In the genomic region with DNA sequence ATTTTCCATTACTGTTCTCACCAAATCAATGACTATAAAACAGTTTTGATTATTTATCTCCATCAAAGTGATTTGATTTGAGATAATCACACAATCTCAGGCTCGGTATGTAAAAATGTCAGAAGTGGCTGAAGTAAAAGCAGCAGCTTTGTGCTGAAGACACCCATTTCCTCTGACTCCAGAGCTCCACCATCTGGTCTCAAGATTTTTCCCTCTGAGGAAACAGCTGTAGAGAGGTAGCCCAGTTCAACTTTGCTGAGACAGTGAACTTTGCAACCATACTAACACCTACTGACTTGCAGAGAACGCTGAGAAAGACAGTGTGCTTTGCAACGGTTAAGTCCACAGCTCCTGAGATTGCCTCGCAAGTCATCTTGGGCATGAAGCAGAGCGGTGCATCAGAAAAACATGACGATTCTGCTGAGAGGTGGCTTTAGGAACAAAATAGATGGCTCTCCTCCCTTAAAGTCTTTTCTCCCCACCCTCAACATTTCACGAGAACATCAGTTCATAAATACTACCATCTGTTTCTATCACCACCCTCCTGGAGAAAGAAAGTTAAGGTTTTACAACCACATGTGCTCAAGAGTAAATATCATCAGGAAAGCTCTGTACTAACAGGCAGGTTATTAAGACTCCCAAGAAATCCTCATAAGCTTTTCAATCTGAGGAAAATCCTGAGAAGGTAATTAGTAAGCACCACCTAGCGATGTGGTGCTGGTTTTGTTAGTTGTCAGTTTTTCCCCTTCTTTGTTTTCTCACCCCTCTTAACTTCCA, we compare ENCODE assay signal across 8 cellular contexts. TPM values are rescaled to one million over a fixed set of nuclear protein-coding genes. Genes with fewer than 3 reads are reported as not detected.
DNase-seq lines count a peak whose midpoint lies in the region; ATAC-seq and TF ChIP-seq lines count a peak whose summit lies in the region.

No MANE protein-coding gene starts in this region.

- no peaks in the 10 kb centered on the region for H3K9me3 Mint-ChIP-seq in activated T-cell treated with anti-CD3 and anti-CD28 coated beads, Interleukin-2, amount 50 U/mL, for 24 hours
- no peaks in the 10 kb centered on the region for H3K9me3 Mint-ChIP-seq in activated CD4-positive, alpha-beta memory T cell treated with anti-CD3 and anti-CD28 coated beads for 36 hours

- no peak overlapping the region for H3K27ac ChIP-seq in parathyroid adenoma

- ATAC-seq in GM21825 (IDR thresholded peaks at IDR 0.05; ENCODE audit: unreplicated experiment), result no peak

- H3K79me2 ChIP-seq in parathyroid adenoma, result no peaks in the 10 kb centered on the region

- H3K36me3 ChIP-seq in parathyroid adenoma (ENCODE audit: control insufficient read depth, insufficient read depth, low read length), result no peaks in the 10 kb centered on the region

- peaks cover 57% of the 10 kb centered on the region for H3K4me1 Mint-ChIP-seq in activated T-cell treated with anti-CD3 and anti-CD28 coated beads, Interleukin-2, amount 50 U/mL, for 24 hours (ENCODE audit: low read depth)
- peaks cover 51% of the 10 kb centered on the region for H3K4me1 Mint-ChIP-seq in activated CD4-positive, alpha-beta memory T cell treated with anti-CD3 and anti-CD28 coated beads for 36 hours (ENCODE audit: low read depth)

- no peak overlapping the region for H3K4me3 Mint-ChIP-seq in activated T-cell treated with anti-CD3 and anti-CD28 coated beads, Interleukin-2, amount 50 U/mL, for 24 hours
- no peak overlapping the region for H3K4me3 Mint-ChIP-seq in activated CD4-positive, alpha-beta memory T cell treated with anti-CD3 and anti-CD28 coated beads for 36 hours

- no peaks in the 10 kb centered on the region for H3K4me1 ChIP-seq in parathyroid adenoma

- peak overlapping the region; percentile 79 for H3K27ac Mint-ChIP-seq in activated T-cell treated with anti-CD3 and anti-CD28 coated beads, Interleukin-2, amount 50 U/mL, for 24 hours
- no peak overlapping the region for H3K27ac Mint-ChIP-seq in activated CD4-positive, alpha-beta memory T cell treated with anti-CD3 and anti-CD28 coated beads for 36 hours

- intact Hi-C loops in activated CD4-positive, alpha-beta memory T cell treated with anti-CD3 and anti-CD28 coated beads for 36 hours (cut with micrococcal nuclease), result loop anchor here (1.0 kb wide), 2 partner anchors 41 to 162 kb away; no protein-coding TSS in a partner anchor

- CTCF ChIA-PET in activated CD4-positive, alpha-beta memory T cell treated with anti-CD3 and anti-CD28 coated beads for 36 hours (lab: Charles Lee), result interaction anchor here (0.9 to 4.5 kb wide), 11 partner anchors 12 to 222 kb away, joined by 3 to 33 read pairs (median 5); a partner anchor contains a TSS

- no peaks in the 10 kb centered on the region for H3K9me3 ChIP-seq in parathyroid adenoma (ENCODE audit: control insufficient read depth, low read length)

- H3K27me3 Mint-ChIP-seq in activated T-cell treated with anti-CD3 and anti-CD28 coated beads, Interleukin-2, amount 50 U/mL, for 24 hours, result no peaks in the 10 kb centered on the region
- H3K27me3 Mint-ChIP-seq in activated CD4-positive, alpha-beta memory T cell treated with anti-CD3 and anti-CD28 coated beads for 36 hours, result no peaks in the 10 kb centered on the region

- POLR2A ChIA-PET in activated CD4-positive, alpha-beta memory T cell treated with anti-CD3 and anti-CD28 coated beads for 36 hours (lab: Charles Lee), result interaction anchor here (0.5 to 2.2 kb wide), 3 partner anchors 8 to 72 kb away, joined by 3 to 6 read pairs (median 3); a partner anchor contains a TSS

- peak; percentile 79 for TF ChIP-seq CTCF in parathyroid adenoma (IDR thresholded peaks at IDR 0.05)

- peaks cover 68% of the 10 kb centered on the region for H3K36me3 Mint-ChIP-seq in activated T-cell treated with anti-CD3 and anti-CD28 coated beads, Interleukin-2, amount 50 U/mL, for 24 hours (ENCODE audit: low read depth)
- H3K36me3 Mint-ChIP-seq in activated CD4-positive, alpha-beta memory T cell treated with anti-CD3 and anti-CD28 coated beads for 36 hours, result peaks cover 41% of the 10 kb centered on the region

- no peak overlapping the region for H3K9ac ChIP-seq in parathyroid adenoma

- no peaks in the 10 kb centered on the region for H3K27me3 ChIP-seq in parathyroid adenoma (ENCODE audit: control insufficient read depth, insufficient read depth, low read length)

- H2AFZ ChIP-seq in parathyroid adenoma, result no peak overlapping the region

- DNase-seq in activated T-cell treated with anti-CD3 and anti-CD28 coated beads, Interleukin-2, amount 50 U/mL, for 24 hours, result no peak
- DNase-seq in activated T-cell treated with anti-CD3 and anti-CD28 coated beads, Interleukin-2, amount 50 U/mL, for 1 hour, result no peak
- DNase-seq in LHCN-M2 (ENCODE audit: low read depth) (peak; percentile 70), globus pallidus (ENCODE audit: low spot score) (peak; percentile 68), ecto neural progenitor cell (ENCODE audit: low spot score) (no peak)
- peak; percentile 34 for DNase-seq in activated CD4-positive, alpha-beta memory T cell treated with anti-CD3 and anti-CD28 coated beads for 36 hours

- no peak overlapping the region for H3K4me3 ChIP-seq in parathyroid adenoma (ENCODE audit: low read depth, low read length)

- no peak overlapping the region for H3K4me2 ChIP-seq in parathyroid adenoma (ENCODE audit: low read length)

RNA-seq across cellular contexts. Expression of a gene that starts 34.8 kb away (rescaled TPM):
- not detected in 2 replicates for total RNA-seq in LHCN-M2 (2014; rRNA removed)
- polyA plus RNA-seq in LHCN-M2 (2012), result not detected
- not detected for total RNA-seq in activated CD4-positive, alpha-beta memory T cell treated with anti-CD3 and anti-CD28 coated beads for 36 hours

RNA-seq across cellular contexts. Expression of a gene that starts 39.0 kb away (rescaled TPM):
- 29.2 and 36.7 TPM in 2 replicates for total RNA-seq in LHCN-M2 (2014; rRNA removed)
- 15.8 TPM for polyA plus RNA-seq in LHCN-M2 (2012)
- 10 to 100 TPM; 41.4 to 41.6 TPM for total RNA-seq in activated CD4-positive, alpha-beta memory T cell treated with anti-CD3 and anti-CD28 coated beads for 36 hours

Comparison
In these comparisons a context has a peak if more than half of its experiments do, and no peak if none do; other contexts are left out.
1. DNase-seq: peak in LHCN-M2 (single experiment), activated CD4-positive, alpha-beta memory T cell treated with anti-CD3 and anti-CD28 coated beads for 36 hours (single experiment) and globus pallidus (single experiment); none in activated T-cell treated with anti-CD3 and anti-CD28 coated beads, Interleukin-2, amount 50 U/mL, for 24 hours (single experiment), activated T-cell treated with anti-CD3 and anti-CD28 coated beads, Interleukin-2, amount 50 U/mL, for 1 hour (single experiment) and ecto neural progenitor cell (single experiment).